ENCODE assay signal across 1 cellular context in the genomic region with DNA sequence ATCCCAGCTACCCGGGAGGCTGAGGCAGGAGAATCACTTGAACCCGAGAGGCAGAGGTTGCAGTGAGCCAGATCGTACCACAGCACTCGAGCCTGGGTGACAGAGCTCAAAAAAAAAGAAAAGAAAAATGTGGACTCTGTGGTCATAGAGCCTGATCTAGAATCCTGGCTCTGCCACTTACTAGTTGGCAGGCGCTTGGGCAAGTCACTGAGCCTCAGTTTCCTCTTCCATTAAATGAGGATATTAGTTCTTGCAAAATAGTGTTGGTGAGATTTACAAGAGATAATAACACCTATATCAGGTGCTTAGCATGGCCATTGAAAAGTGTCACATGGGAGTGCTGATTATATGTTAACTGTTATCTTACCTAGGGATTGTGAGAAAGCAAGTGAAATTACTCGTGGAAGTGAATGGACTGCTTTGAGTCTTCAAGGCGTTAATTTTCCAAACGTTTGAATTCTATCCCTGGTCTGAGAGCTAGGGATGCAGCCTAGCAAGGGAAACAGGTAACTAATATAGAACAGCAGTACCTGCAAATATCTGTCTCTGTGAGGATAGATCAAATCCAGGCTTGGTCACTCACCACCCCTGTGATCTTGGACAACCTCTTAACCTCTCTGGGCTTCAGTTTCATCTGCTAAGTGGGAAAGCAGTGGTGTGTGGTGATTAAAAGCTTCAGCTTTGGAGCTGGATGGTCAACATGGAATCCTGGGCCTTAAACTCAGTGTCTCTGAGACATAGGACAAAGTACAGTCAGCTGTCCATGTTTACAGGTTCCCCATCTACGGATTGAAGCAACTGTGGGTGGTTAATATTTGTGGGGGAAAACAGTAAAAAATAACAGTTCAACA.
TF ChIP-seq lines count a peak whose summit lies in the region.

No MANE protein-coding gene starts in this region.

TF ChIP-seq in SK-N-SH treated with all-trans-retinoic acid at 6 μM for 48 hours, 23 proteins besides CTCF, POLR2A, EP300 and RAD21 (continued from another document):
- TF ChIP-seq, protein P1, sequence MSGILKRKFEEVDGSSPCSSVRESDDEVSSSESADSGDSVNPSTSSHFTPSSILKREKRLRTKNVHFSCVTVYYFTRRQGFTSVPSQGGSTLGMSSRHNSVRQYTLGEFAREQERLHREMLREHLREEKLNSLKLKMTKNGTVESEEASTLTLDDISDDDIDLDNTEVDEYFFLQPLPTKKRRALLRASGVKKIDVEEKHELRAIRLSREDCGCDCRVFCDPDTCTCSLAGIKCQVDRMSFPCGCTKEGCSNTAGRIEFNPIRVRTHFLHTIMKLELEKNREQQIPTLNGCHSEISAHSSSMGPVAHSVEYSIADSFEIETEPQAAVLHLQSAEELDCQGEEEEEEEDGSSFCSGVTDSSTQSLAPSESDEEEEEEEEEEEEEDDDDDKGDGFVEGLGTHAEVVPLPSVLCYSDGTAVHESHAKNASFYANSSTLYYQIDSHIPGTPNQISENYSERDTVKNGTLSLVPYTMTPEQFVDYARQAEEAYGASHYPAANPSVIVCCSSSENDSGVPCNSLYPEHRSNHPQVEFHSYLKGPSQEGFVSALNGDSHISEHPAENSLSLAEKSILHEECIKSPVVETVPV (CRISPR knock-in tag; IDR thresholded peaks at IDR 0.05), result no peak
- no peak for TF ChIP-seq ZFP3 (CRISPR knock-in tag; IDR thresholded peaks at IDR 0.05)
- no peak for TF ChIP-seq ZFP30 (CRISPR knock-in tag; IDR thresholded peaks at IDR 0.05)
- TF ChIP-seq ESRRG (CRISPR knock-in tag; IDR thresholded peaks at IDR 0.05), result no peak
- TF ChIP-seq ZC3H10 (CRISPR knock-in tag; IDR thresholded peaks at IDR 0.05), result no peak
- TF ChIP-seq, protein P2, sequence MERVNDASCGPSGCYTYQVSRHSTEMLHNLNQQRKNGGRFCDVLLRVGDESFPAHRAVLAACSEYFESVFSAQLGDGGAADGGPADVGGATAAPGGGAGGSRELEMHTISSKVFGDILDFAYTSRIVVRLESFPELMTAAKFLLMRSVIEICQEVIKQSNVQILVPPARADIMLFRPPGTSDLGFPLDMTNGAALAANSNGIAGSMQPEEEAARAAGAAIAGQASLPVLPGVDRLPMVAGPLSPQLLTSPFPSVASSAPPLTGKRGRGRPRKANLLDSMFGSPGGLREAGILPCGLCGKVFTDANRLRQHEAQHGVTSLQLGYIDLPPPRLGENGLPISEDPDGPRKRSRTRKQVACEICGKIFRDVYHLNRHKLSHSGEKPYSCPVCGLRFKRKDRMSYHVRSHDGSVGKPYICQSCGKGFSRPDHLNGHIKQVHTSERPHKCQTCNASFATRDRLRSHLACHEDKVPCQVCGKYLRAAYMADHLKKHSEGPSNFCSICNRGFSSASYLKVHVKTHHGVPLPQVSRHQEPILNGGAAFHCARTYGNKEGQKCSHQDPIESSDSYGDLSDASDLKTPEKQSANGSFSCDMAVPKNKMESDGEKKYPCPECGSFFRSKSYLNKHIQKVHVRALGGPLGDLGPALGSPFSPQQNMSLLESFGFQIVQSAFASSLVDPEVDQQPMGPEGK (CRISPR knock-in tag; IDR thresholded peaks at IDR 0.05; ENCODE audit: borderline replicate concordance), result no peak
- no peak for TF ChIP-seq ISL1 (CRISPR knock-in tag; IDR thresholded peaks at IDR 0.05)
- TF ChIP-seq, protein P3, sequence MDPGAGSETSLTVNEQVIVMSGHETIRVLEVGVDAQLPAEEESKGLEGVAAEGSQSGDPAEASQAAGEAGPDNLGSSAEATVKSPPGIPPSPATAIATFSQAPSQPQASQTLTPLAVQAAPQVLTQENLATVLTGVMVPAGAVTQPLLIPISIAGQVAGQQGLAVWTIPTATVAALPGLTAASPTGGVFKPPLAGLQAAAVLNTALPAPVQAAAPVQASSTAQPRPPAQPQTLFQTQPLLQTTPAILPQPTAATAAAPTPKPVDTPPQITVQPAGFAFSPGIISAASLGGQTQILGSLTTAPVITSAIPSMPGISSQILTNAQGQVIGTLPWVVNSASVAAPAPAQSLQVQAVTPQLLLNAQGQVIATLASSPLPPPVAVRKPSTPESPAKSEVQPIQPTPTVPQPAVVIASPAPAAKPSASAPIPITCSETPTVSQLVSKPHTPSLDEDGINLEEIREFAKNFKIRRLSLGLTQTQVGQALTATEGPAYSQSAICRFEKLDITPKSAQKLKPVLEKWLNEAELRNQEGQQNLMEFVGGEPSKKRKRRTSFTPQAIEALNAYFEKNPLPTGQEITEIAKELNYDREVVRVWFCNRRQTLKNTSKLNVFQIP (CRISPR knock-in tag; IDR thresholded peaks at IDR 0.05; ENCODE audit: borderline replicate concordance, low read depth), result no peak
- no peak for TF ChIP-seq TCF4 (CRISPR knock-in tag; IDR thresholded peaks at IDR 0.05; ENCODE audit: borderline replicate concordance)
- TF ChIP-seq, protein P4, sequence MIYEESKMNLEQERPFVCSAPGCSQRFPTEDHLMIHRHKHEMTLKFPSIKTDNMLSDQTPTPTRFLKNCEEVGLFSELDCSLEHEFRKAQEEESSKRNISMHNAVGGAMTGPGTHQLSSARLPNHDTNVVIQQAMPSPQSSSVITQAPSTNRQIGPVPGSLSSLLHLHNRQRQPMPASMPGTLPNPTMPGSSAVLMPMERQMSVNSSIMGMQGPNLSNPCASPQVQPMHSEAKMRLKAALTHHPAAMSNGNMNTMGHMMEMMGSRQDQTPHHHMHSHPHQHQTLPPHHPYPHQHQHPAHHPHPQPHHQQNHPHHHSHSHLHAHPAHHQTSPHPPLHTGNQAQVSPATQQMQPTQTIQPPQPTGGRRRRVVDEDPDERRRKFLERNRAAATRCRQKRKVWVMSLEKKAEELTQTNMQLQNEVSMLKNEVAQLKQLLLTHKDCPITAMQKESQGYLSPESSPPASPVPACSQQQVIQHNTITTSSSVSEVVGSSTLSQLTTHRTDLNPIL (CRISPR knock-in tag; IDR thresholded peaks at IDR 0.05; ENCODE audit: low read depth), result no peak
- TF ChIP-seq ZNF70 (CRISPR knock-in tag; IDR thresholded peaks at IDR 0.05), result no peak
- TF ChIP-seq, protein P5, sequence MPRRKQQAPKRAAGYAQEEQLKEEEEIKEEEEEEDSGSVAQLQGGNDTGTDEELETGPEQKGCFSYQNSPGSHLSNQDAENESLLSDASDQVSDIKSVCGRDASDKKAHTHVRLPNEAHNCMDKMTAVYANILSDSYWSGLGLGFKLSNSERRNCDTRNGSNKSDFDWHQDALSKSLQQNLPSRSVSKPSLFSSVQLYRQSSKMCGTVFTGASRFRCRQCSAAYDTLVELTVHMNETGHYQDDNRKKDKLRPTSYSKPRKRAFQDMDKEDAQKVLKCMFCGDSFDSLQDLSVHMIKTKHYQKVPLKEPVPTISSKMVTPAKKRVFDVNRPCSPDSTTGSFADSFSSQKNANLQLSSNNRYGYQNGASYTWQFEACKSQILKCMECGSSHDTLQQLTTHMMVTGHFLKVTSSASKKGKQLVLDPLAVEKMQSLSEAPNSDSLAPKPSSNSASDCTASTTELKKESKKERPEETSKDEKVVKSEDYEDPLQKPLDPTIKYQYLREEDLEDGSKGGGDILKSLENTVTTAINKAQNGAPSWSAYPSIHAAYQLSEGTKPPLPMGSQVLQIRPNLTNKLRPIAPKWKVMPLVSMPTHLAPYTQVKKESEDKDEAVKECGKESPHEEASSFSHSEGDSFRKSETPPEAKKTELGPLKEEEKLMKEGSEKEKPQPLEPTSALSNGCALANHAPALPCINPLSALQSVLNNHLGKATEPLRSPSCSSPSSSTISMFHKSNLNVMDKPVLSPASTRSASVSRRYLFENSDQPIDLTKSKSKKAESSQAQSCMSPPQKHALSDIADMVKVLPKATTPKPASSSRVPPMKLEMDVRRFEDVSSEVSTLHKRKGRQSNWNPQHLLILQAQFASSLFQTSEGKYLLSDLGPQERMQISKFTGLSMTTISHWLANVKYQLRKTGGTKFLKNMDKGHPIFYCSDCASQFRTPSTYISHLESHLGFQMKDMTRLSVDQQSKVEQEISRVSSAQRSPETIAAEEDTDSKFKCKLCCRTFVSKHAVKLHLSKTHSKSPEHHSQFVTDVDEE (CRISPR knock-in tag; IDR thresholded peaks at IDR 0.05), result no peak
- TF ChIP-seq SNAI2 (CRISPR knock-in tag; IDR thresholded peaks at IDR 0.05), result no peak
- TF ChIP-seq ZNF565 (CRISPR knock-in tag; conservative IDR thresholded peaks at IDR 0.05; ENCODE audit: low read depth), result no peak
- TF ChIP-seq GLIS3 (CRISPR knock-in tag; IDR thresholded peaks at IDR 0.05), result no peak
